ENCODE assay signal across 1 cellular context in genomic region chr12:127065595-127065994, GRCh38.
TF ChIP-seq lines count a peak whose summit lies in the region.

No MANE protein-coding gene starts in this region.

TF ChIP-seq in K562, 482 proteins besides CTCF, POLR2A, EP300 and RAD21 (continued from another document):
- TF ChIP-seq ATF3 (IDR thresholded peaks at IDR 0.05) = peak; percentile 51; the same call in 1 of the 2 replicates
- TF ChIP-seq ATF3 (CRISPR knock-in tag; conservative IDR thresholded peaks at IDR 0.05) = no peak
- no peak; the same call in 1 of the 2 replicates for TF ChIP-seq CEBPG (CRISPR knock-in tag; IDR thresholded peaks at IDR 0.05)
- TF ChIP-seq CEBPG (tag; conservative IDR thresholded peaks at IDR 0.05 in 1 of 2, IDR thresholded peaks at IDR 0.05 in 1 of 2) = peak; percentile 63 to 67
- peak; percentile 27; the same call in 1 of the 2 replicates for TF ChIP-seq ZNF592 (IDR thresholded peaks at IDR 0.05)
- TF ChIP-seq ETS2 (tag; IDR thresholded peaks at IDR 0.05; ENCODE audit: borderline replicate concordance, poor library complexity, severe bottlenecking) = no peak
- no peak for TF ChIP-seq NR2C1 (IDR thresholded peaks at IDR 0.05)
- TF ChIP-seq NR2C1 (tag; IDR thresholded peaks at IDR 0.05) = peak; percentile 29; the same call in 1 of the 2 replicates
